Comparison of ENCODE assay signal across 20 cellular contexts in the genomic region with DNA sequence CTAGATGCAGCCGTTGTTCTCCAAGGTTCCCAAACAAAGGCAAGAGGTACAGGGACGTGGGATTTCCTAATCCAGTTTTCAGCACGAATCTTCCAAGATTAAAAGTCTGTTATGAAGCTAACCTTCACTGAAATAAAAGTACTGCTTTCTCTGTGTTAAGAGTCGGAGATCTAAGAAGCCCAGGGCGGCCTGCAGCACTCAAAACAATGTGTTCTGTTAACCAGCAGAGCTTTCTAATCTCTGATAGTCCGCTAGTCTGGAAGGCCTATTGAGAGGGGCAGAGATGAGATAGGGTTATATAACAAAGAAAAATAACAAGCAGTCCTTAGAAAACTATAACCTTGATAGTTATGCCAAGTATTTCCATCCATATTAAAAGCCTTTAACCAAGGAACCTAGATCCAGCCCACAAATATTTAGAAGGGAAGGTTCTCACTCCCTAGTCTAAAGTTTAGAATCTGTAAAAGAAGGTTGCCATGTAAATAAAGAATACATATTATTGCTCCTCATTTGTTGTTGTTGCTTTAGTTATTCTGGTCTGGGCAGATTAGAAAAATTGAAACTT.
DNase-seq lines count a peak whose midpoint lies in the region; ATAC-seq and TF ChIP-seq lines count a peak whose summit lies in the region.
"Had no signal": no experiment of that assay in that cellular context is flagged by ENCODE, and none has a peak within 500 bp of the region (broad histone marks: within the 10 kb centered on the region; RNA-seq: fewer than 3 reads in every experiment).

No MANE protein-coding gene starts in this region.

- ATAC-seq in Right ventricle myocardium superior (ENCODE audit: poor library complexity) (no peak), GM21576 (IDR thresholded peaks at IDR 0.05; ENCODE audit: unreplicated experiment) (no peak), GM21528 (IDR thresholded peaks at IDR 0.05; ENCODE audit: low FRiP score, unreplicated experiment) (no peak)
- ATAC-seq: foreskin keratinocyte had no signal

- H3K36me3 ChIP-seq in right atrium auricular region (no peaks in the 10 kb centered on the region), rectal smooth muscle tissue (ENCODE audit: control insufficient read depth, insufficient read depth, low read length) (no peaks in the 10 kb centered on the region), HAP-1 (replicated peaks) (no peaks in the 10 kb centered on the region)

- peaks cover 0 to 20% of the 10 kb centered on the region in 2 donors for H3K4me1 ChIP-seq in right atrium auricular region
- peaks cover 13% of the 10 kb centered on the region for H3K4me1 ChIP-seq in rectal smooth muscle tissue (ENCODE audit: control insufficient read depth, insufficient read depth, low read length)
- H3K4me1 ChIP-seq in HAP-1, result no peaks in the 10 kb centered on the region
- H3K4me1 ChIP-seq: foreskin keratinocyte had no signal

- no peak overlapping the region for H3K9ac ChIP-seq in rectal smooth muscle tissue (ENCODE audit: low read length)

- TF ChIP-seq CTCF in right atrium auricular region (IDR thresholded peaks at IDR 0.05) (no peak), fibroblast of the aortic adventitia (IDR thresholded peaks at IDR 0.05; ENCODE audit: insufficient read depth, low read length) (no peak)

- H3K4me3 ChIP-seq in right atrium auricular region (no peak overlapping the region), fibroblast of the aortic adventitia (ENCODE audit: low read depth, low read length) (no peak overlapping the region), rectal smooth muscle tissue (ENCODE audit: low read length) (no peak overlapping the region), HAP-1 (no peak overlapping the region)
- H3K4me3 ChIP-seq: skin epidermis had no signal

- H3K27ac ChIP-seq in right atrium auricular region, result peak overlapping the region; percentile 50 to 66
- H3K27ac ChIP-seq in rectal smooth muscle tissue (ENCODE audit: low read depth, low read length), result peak overlapping the region; percentile 29
- H3K27ac ChIP-seq: foreskin keratinocyte had no signal

- intact Hi-C loops in Right ventricle myocardium superior (cut with DNase I), result no loop called here

- H3K27me3 ChIP-seq in right atrium auricular region, result no peaks in the 10 kb centered on the region
- no peaks in the 10 kb centered on the region for H3K27me3 ChIP-seq in rectal smooth muscle tissue (ENCODE audit: control insufficient read depth, insufficient read depth, low read length)
- no peaks in the 10 kb centered on the region for H3K27me3 ChIP-seq in HAP-1 (ENCODE audit: low read depth)

- H3K9me3 ChIP-seq in right atrium auricular region, result no peaks in the 10 kb centered on the region
- H3K9me3 ChIP-seq in HAP-1, result no peaks in the 10 kb centered on the region

- in situ Hi-C loops in HAP-1 (cut with MboI; ENCODE audit: low sequenced_read_pairs), result no loop called here

- DNase-seq in right atrium auricular region (ENCODE audit: low spot score) (no peak), Right ventricle myocardium superior (no peak), fibroblast of the aortic adventitia (ENCODE audit: low read depth) (peak; percentile 40), HAP-1 (ENCODE audit: low spot score in 2 of 2) (no peak)
- DNase-seq in activated CD4-positive, alpha-beta T cell treated with anti-CD3 and anti-CD28 coated beads for 48 hours, result no peak
- DNase-seq: ACHN; activated CD4-positive, alpha-beta T cell treated with anti-CD3 and anti-CD28 coated beads, Interleukin-2, amount 10 ng/mL, durations not matched to agents 7 days and 5 days; activated naive CD4-positive, alpha-beta T cell; amygdala; CD4-positive, alpha-beta T cell; DMS79; foreskin keratinocyte; NCI-H1436 treated with DMSO at 0.1 percent for 48 hours; NCI-H226; stimulated activated CD4-positive, alpha-beta T cell treated with anti-CD3 and anti-CD28 coated beads, Interleukin-4, amount 100 ng/mL, for 4 hours; SW 1271 had no signal
